1 cellular context compared by ENCODE assay signal in genomic region chr10:73495884-73496674, GRCh38.
A peak's percentile ranks its signal among the peaks of the same experiment; 100 is the strongest.
TF ChIP-seq lines count a peak whose summit lies in the region.

Gene PPP3CB, minus strand, starts transcription at chr10:73496024. Its CDS starts 135 bp downstream, at chr10:73495889.

TF ChIP-seq in HepG2, 621 proteins besides CTCF, POLR2A, EP300 and RAD21 (continued from another document and continues in another):
- TF ChIP-seq ZNF609 (CRISPR knock-in tag; IDR thresholded peaks at IDR 0.05; ENCODE audit: borderline replicate concordance) (no peak), MATR3 (CRISPR knock-in tag; IDR thresholded peaks at IDR 0.05) (no peak), ZNF17 (CRISPR knock-in tag; IDR thresholded peaks at IDR 0.05) (no peak), NR1H2 (CRISPR knock-in tag; IDR thresholded peaks at IDR 0.05; ENCODE audit: borderline replicate concordance, low read depth) (no peak), GABPA (IDR thresholded peaks at IDR 0.05; ENCODE audit: low read depth, low read length) (no peak), GABPA (CRISPR knock-in tag; IDR thresholded peaks at IDR 0.05; ENCODE audit: low read depth) (no peak; the same call in 1 of the 2 replicates), ZBTB38 (CRISPR knock-in tag; IDR thresholded peaks at IDR 0.05) (no peak), ZNF318 (CRISPR knock-in tag; IDR thresholded peaks at IDR 0.05) (no peak), ZNF772 (CRISPR knock-in tag; IDR thresholded peaks at IDR 0.05) (no peak), SKIL (CRISPR knock-in tag; IDR thresholded peaks at IDR 0.05; ENCODE audit: borderline replicate concordance) (no peak), SUZ12 (IDR thresholded peaks at IDR 0.05; ENCODE audit: low read depth, low read length) (peak; percentile 56), RXRB (CRISPR knock-in tag; IDR thresholded peaks at IDR 0.05; ENCODE audit: borderline replicate concordance) (no peak), HNRNPLL (IDR thresholded peaks at IDR 0.05; ENCODE audit: low read depth, low read length, poor library complexity, severe bottlenecking) (no peak), PRPF4 (IDR thresholded peaks at IDR 0.05; ENCODE audit: low read depth, low read length, poor library complexity, severe bottlenecking) (peak; percentile 72), SRSF1 (optimal IDR thresholded peaks at IDR 0.05; ENCODE audit: low read depth, low read length) (no peak), RARG (CRISPR knock-in tag; IDR thresholded peaks at IDR 0.05; ENCODE audit: low read depth) (no peak), DBP (CRISPR knock-in tag; IDR thresholded peaks at IDR 0.05; ENCODE audit: not compliant biosample characterization) (no peak), MAFK (conservative IDR thresholded peaks at IDR 0.05 in 1 of 2, IDR thresholded peaks at IDR 0.05 in 1 of 2; ENCODE audit: low read length in 2 of 2) (no peak), ETV6 (CRISPR knock-in tag; conservative IDR thresholded peaks at IDR 0.05) (no peak), SMAD1 (CRISPR knock-in tag; IDR thresholded peaks at IDR 0.05; ENCODE audit: borderline replicate concordance, low read depth) (no peak), MTERF4 (CRISPR knock-in tag; IDR thresholded peaks at IDR 0.05) (no peak), EHMT2 (IDR thresholded peaks at IDR 0.05; ENCODE audit: borderline replicate concordance, low read depth, low read length) (no peak), SOX6 (IDR thresholded peaks at IDR 0.05) (no peak), SOX6 (CRISPR knock-in tag; IDR thresholded peaks at IDR 0.05) (no peak), RFX1 (IDR thresholded peaks at IDR 0.05) (no peak), ATF4 (CRISPR knock-in tag; IDR thresholded peaks at IDR 0.05) (no peak), MEIS1 (CRISPR knock-in tag; IDR thresholded peaks at IDR 0.05; ENCODE audit: borderline replicate concordance) (no peak), ARHGAP35 (CRISPR knock-in tag; IDR thresholded peaks at IDR 0.05; ENCODE audit: borderline replicate concordance) (no peak), ATF2 (CRISPR knock-in tag; IDR thresholded peaks at IDR 0.05) (no peak), KLF6 (CRISPR knock-in tag; IDR thresholded peaks at IDR 0.05) (peak; percentile 11; the same call in 1 of the 2 replicates), NFATC3 (CRISPR knock-in tag; IDR thresholded peaks at IDR 0.05) (no peak), ADNP (CRISPR knock-in tag; IDR thresholded peaks at IDR 0.05) (no peak), GABPB1 (CRISPR knock-in tag; IDR thresholded peaks at IDR 0.05) (no peak; the same call in 1 of the 2 replicates), LCORL (IDR thresholded peaks at IDR 0.05) (no peak), LCORL (CRISPR knock-in tag; IDR thresholded peaks at IDR 0.05) (no peak), FOXA3 (CRISPR knock-in tag; IDR thresholded peaks at IDR 0.05) (no peak)
- TF ChIP-seq, protein P1, sequence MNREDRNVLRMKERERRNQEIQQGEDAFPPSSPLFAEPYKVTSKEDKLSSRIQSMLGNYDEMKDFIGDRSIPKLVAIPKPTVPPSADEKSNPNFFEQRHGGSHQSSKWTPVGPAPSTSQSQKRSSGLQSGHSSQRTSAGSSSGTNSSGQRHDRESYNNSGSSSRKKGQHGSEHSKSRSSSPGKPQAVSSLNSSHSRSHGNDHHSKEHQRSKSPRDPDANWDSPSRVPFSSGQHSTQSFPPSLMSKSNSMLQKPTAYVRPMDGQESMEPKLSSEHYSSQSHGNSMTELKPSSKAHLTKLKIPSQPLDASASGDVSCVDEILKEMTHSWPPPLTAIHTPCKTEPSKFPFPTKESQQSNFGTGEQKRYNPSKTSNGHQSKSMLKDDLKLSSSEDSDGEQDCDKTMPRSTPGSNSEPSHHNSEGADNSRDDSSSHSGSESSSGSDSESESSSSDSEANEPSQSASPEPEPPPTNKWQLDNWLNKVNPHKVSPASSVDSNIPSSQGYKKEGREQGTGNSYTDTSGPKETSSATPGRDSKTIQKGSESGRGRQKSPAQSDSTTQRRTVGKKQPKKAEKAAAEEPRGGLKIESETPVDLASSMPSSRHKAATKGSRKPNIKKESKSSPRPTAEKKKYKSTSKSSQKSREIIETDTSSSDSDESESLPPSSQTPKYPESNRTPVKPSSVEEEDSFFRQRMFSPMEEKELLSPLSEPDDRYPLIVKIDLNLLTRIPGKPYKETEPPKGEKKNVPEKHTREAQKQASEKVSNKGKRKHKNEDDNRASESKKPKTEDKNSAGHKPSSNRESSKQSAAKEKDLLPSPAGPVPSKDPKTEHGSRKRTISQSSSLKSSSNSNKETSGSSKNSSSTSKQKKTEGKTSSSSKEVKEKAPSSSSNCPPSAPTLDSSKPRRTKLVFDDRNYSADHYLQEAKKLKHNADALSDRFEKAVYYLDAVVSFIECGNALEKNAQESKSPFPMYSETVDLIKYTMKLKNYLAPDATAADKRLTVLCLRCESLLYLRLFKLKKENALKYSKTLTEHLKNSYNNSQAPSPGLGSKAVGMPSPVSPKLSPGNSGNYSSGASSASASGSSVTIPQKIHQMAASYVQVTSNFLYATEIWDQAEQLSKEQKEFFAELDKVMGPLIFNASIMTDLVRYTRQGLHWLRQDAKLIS (CRISPR knock-in tag; IDR thresholded peaks at IDR 0.05), result no peak
